ENCODE assay signal across 9 cellular contexts in genomic region chr10:96743988-96744585, GRCh38. TPM values are rescaled to one million over a fixed set of nuclear protein-coding genes. Genes with fewer than 3 reads are reported as not detected.
DNase-seq lines count a peak whose midpoint lies in the region; ATAC-seq and TF ChIP-seq lines count a peak whose summit lies in the region.
"Had no signal": no experiment of that assay in that cellular context is flagged by ENCODE, and none has a peak within 500 bp of the region (broad histone marks: within the 10 kb centered on the region; RNA-seq: fewer than 3 reads in every experiment).

No MANE protein-coding gene starts in this region.

- ATAC-seq in GM21423 (IDR thresholded peaks at IDR 0.05; ENCODE audit: unreplicated experiment) (no peak), HG03045 (IDR thresholded peaks at IDR 0.05; ENCODE audit: unreplicated experiment) (no peak)

- H3K9me3 Mint-ChIP-seq in progenitor cell of endocrine pancreas (ENCODE audit: low read depth), result no peaks in the 10 kb centered on the region

- H3K4me1 Mint-ChIP-seq in progenitor cell of endocrine pancreas (ENCODE audit: low read depth), result peaks cover 2% of the 10 kb centered on the region

- peak; percentile 20 for TF ChIP-seq CTCF in progenitor cell of endocrine pancreas (IDR thresholded peaks at IDR 0.05; ENCODE audit: unreplicated experiment)

- DNase-seq in DMS 273 (lab: John Stamatoyannopoulos, UW; ENCODE audit: unreplicated experiment) (peak; percentile 15), DMS 273 treated with DMSO at 0.1 percent for 48 hours (lab: John Stamatoyannopoulos, UW) (no peak), MV-4-11 (lab: John Stamatoyannopoulos, UW) (peak; percentile 60), dermis blood vessel endothelial cell (peak; percentile 18), progenitor cell of endocrine pancreas (ENCODE audit: low spot score, unreplicated experiment) (no peak), hippocampal formation (lab: John Stamatoyannopoulos, UW) (no peak)
- DNase-seq: sigmoid colon had no signal

- no peaks in the 10 kb centered on the region for H3K36me3 Mint-ChIP-seq in progenitor cell of endocrine pancreas (ENCODE audit: insufficient read depth)

- H3K27ac Mint-ChIP-seq in progenitor cell of endocrine pancreas, result no peak overlapping the region

- no peak overlapping the region for H3K4me3 Mint-ChIP-seq in progenitor cell of endocrine pancreas (ENCODE audit: low read depth)

- H3K27me3 Mint-ChIP-seq in progenitor cell of endocrine pancreas, result peaks cover 3% of the 10 kb centered on the region

RNA-seq across cellular contexts. Expression of gene PIK3AP1, which starts 23.8 kb away (rescaled TPM):
- total RNA-seq in dermis blood vessel endothelial cell (0.14 TPM in 1 of 2 replicates, not detected in the other), progenitor cell of endocrine pancreas (40.0 TPM in 2 replicates)

Comparison
In these comparisons a context has a peak if more than half of its experiments do, and no peak if none do; other contexts are left out.
1. DNase-seq: peak in DMS 273 (single experiment), MV-4-11 (single experiment) and dermis blood vessel endothelial cell (single experiment); none in DMS 273 treated with DMSO at 0.1 percent for 48 hours (single experiment), progenitor cell of endocrine pancreas (single experiment) and hippocampal formation (0 of 2).
2. RNA of gene PIK3AP1, which starts 23.8 kb away (total RNA-seq): 40.0 TPM in progenitor cell of endocrine pancreas; 0.14 TPM in dermis blood vessel endothelial cell; every median in the first group is over 10 times any median in the second.